In genomic region chr16:85011846-85012284, GRCh38 we compare ENCODE assay signal across 8 cellular contexts. TPM values are rescaled to one million over a fixed set of nuclear protein-coding genes. Genes with fewer than 3 reads are reported as not detected.
A peak's percentile ranks its signal among the peaks of the same experiment; 100 is the strongest.
DNase-seq lines count a peak whose midpoint lies in the region; ATAC-seq and TF ChIP-seq lines count a peak whose summit lies in the region.

No MANE protein-coding gene starts in this region.

- peaks cover 36% of the 10 kb centered on the region for H3K4me1 Mint-ChIP-seq in activated B cell treated with CpG ODN at 0.5 μM for 24 hours
- peaks cover 29% of the 10 kb centered on the region for H3K4me1 Mint-ChIP-seq in stimulated activated effector memory CD8-positive, alpha-beta T cell treated with anti-CD3 and anti-CD28 coated beads, Interleukin-12 subunit alpha, Interleukin-12 subunit beta, amount 100 ng/mL, for 72 hours

- peak overlapping the region; percentile 95 for H3K4me3 Mint-ChIP-seq in activated B cell treated with CpG ODN at 0.5 μM for 24 hours
- peak overlapping the region; percentile 97 for H3K4me3 Mint-ChIP-seq in stimulated activated effector memory CD8-positive, alpha-beta T cell treated with anti-CD3 and anti-CD28 coated beads, Interleukin-12 subunit alpha, Interleukin-12 subunit beta, amount 100 ng/mL, for 72 hours

- ATAC-seq in GM21717 (IDR thresholded peaks at IDR 0.05; ENCODE audit: unreplicated experiment), result peak; percentile 13
- ATAC-seq in activated B cell treated with CpG ODN at 0.5 μM for 24 hours (ENCODE audit: low read depth), result no peak
- peak; percentile 35 for ATAC-seq in left ventricle myocardium superior
- no peak for ATAC-seq in stimulated activated effector memory CD8-positive, alpha-beta T cell treated with anti-CD3 and anti-CD28 coated beads, Interleukin-12 subunit alpha, Interleukin-12 subunit beta, amount 100 ng/mL, for 72 hours

- intact Hi-C loops in activated B cell treated with CpG ODN at 0.5 μM for 24 hours (cut with micrococcal nuclease) (loop anchor here (1.0 to 5.0 kb wide), 2 partner anchors 15 to 75 kb away; partner anchors contain the start of gene KIAA0513), left ventricle myocardium superior (cut with micrococcal nuclease) (no loop called here)

- H3K9me3 Mint-ChIP-seq in activated B cell treated with CpG ODN at 0.5 μM for 24 hours, result no peaks in the 10 kb centered on the region
- no peaks in the 10 kb centered on the region for H3K9me3 Mint-ChIP-seq in stimulated activated effector memory CD8-positive, alpha-beta T cell treated with anti-CD3 and anti-CD28 coated beads, Interleukin-12 subunit alpha, Interleukin-12 subunit beta, amount 100 ng/mL, for 72 hours

- peaks cover 12% of the 10 kb centered on the region for H3K36me3 Mint-ChIP-seq in activated B cell treated with CpG ODN at 0.5 μM for 24 hours (ENCODE audit: low read depth)
- H3K36me3 Mint-ChIP-seq in stimulated activated effector memory CD8-positive, alpha-beta T cell treated with anti-CD3 and anti-CD28 coated beads, Interleukin-12 subunit alpha, Interleukin-12 subunit beta, amount 100 ng/mL, for 72 hours, result peaks cover 27% of the 10 kb centered on the region

- CTCF ChIA-PET in activated B cell treated with CpG ODN at 0.5 μM for 24 hours (lab: Charles Lee), result interaction anchor here (0.6 to 1.2 kb wide), 3 partner anchors 60 to 825 kb away, joined by 3 read pairs; partner anchors contain the start of gene TAF1C

- TF ChIP-seq CTCF in activated B cell treated with CpG ODN at 0.5 μM for 24 hours (IDR thresholded peaks at IDR 0.05), result no peak

- H3K27me3 Mint-ChIP-seq in activated B cell treated with CpG ODN at 0.5 μM for 24 hours, result peaks cover 11% of the 10 kb centered on the region

- POLR2A ChIA-PET in activated B cell treated with CpG ODN at 0.5 μM for 24 hours (lab: Charles Lee), result interaction anchor here (0.6 to 6.1 kb wide), 4 partner anchors 11 to 93 kb away, joined by 4 to 51 read pairs (median 4); partner anchors contain the start of gene KIAA0513

- DNase-seq in activated B cell treated with CpG ODN at 0.5 μM for 24 hours (no peak), left ventricle myocardium superior (no peak), iPS-NIHi11 (ENCODE audit: low spot score) (no peak), NCI-H146 (lab: John Stamatoyannopoulos, UW) (no peak), NCI-H2227 (lab: John Stamatoyannopoulos, UW; ENCODE audit: unreplicated experiment) (no peak), glomerular visceral epithelial cell (ENCODE audit: extremely low spot score) (no peak)
- DNase-seq in stimulated activated effector memory CD8-positive, alpha-beta T cell treated with anti-CD3 and anti-CD28 coated beads, Interleukin-12 subunit alpha, Interleukin-12 subunit beta, amount 100 ng/mL, for 72 hours (ENCODE audit: low spot score in 2 of 2), result no peak

- H3K27ac Mint-ChIP-seq in activated B cell treated with CpG ODN at 0.5 μM for 24 hours, result peak overlapping the region; percentile 98
- peak overlapping the region; percentile 98 for H3K27ac Mint-ChIP-seq in stimulated activated effector memory CD8-positive, alpha-beta T cell treated with anti-CD3 and anti-CD28 coated beads, Interleukin-12 subunit alpha, Interleukin-12 subunit beta, amount 100 ng/mL, for 72 hours

RNA-seq across cellular contexts. Expression of gene ZDHHC7, which starts 0.5 kb away (rescaled TPM):
- total RNA-seq in activated B cell treated with CpG ODN at 0.5 μM for 24 hours (24.4 and 26.9 TPM in 2 replicates), left ventricle myocardium superior (37.1 TPM)

RNA-seq across cellular contexts. Expression of gene KIAA0513, which starts 15.7 kb away (rescaled TPM):
- total RNA-seq in activated B cell treated with CpG ODN at 0.5 μM for 24 hours (0.62 and 1.1 TPM in 2 replicates), left ventricle myocardium superior (9.5 TPM)

Comparison
In these comparisons a context has a peak if more than half of its experiments do, and no peak if none do; other contexts are left out.
1. ATAC-seq: peak in GM21717 (single experiment) and left ventricle myocardium superior (single experiment); none in activated B cell treated with CpG ODN at 0.5 μM for 24 hours (single experiment) and stimulated activated effector memory CD8-positive, alpha-beta T cell treated with anti-CD3 and anti-CD28 coated beads, Interleukin-12 subunit alpha, Interleukin-12 subunit beta, amount 100 ng/mL, for 72 hours (single experiment).